ENCODE assay signal across 8 cellular contexts in genomic region chr17:38761612-38762011, GRCh38. TPM values are rescaled to one million over a fixed set of nuclear protein-coding genes. Genes with fewer than 3 reads are reported as not detected.
DNase-seq lines count a peak whose midpoint lies in the region; ATAC-seq, FAIRE-seq and TF ChIP-seq lines count a peak whose summit lies in the region.

No MANE protein-coding gene starts in this region.

- intact Hi-C loops in dorsolateral prefrontal cortex (cut with DNase I): no loop called here

- FAIRE-seq in D721Med (lab: Jason Lieb, UNC): no peak

- no peak for TF ChIP-seq POLR2A in upper lobe of left lung (IDR thresholded peaks at IDR 0.05)

- TF ChIP-seq CTCF in D721Med (IDR thresholded peaks at IDR 0.05; ENCODE audit: insufficient read depth, missing control alignments) (peak; percentile 44), dorsolateral prefrontal cortex (IDR thresholded peaks at IDR 0.05 in 54 of 56, conservative IDR thresholded peaks at IDR 0.05 in 2 of 56; ENCODE audit: low read depth in 1 of 56, partially characterized antibody in 56 of 56) (no peak), upper lobe of left lung (IDR thresholded peaks at IDR 0.05) (peak in 2 of 6 experiments; percentile 8 to 15)

- peaks cover 18 to 99% (median 88%) of the 10 kb centered on the region in 4 donors for H3K36me3 ChIP-seq in upper lobe of left lung

- H3K4me1 ChIP-seq in upper lobe of left lung: no peaks in the 10 kb centered on the region

- no peak overlapping the region for H3K27ac ChIP-seq in dorsolateral prefrontal cortex
- H3K27ac ChIP-seq in upper lobe of left lung: no peak overlapping the region

- H3K27me3 ChIP-seq in dorsolateral prefrontal cortex: no peaks in the 10 kb centered on the region
- no peaks in the 10 kb centered on the region for H3K27me3 ChIP-seq in upper lobe of left lung

- no peak for TF ChIP-seq EP300 in upper lobe of left lung (IDR thresholded peaks at IDR 0.05)

- no peaks in the 10 kb centered on the region for H3K27me3 Mint-ChIP-seq in activated T-cell treated with anti-CD3 and anti-CD28 coated beads, Interleukin-2, amount 50 U/mL, for 72 hours (ENCODE audit: low read depth)

- ATAC-seq in activated T-cell treated with anti-CD3 and anti-CD28 coated beads, Interleukin-2, amount 50 U/mL, for 72 hours (replicated peaks in 1 of 2): peak; percentile 40 to 42
- no peak for ATAC-seq in esophagus mucosa
- ATAC-seq in upper lobe of left lung (ENCODE audit: low FRiP score in 2 of 2): no peak
- ATAC-seq in HG03095 (IDR thresholded peaks at IDR 0.05; ENCODE audit: unreplicated experiment): no peak

- H3K36me3 Mint-ChIP-seq in activated T-cell treated with anti-CD3 and anti-CD28 coated beads, Interleukin-2, amount 50 U/mL, for 72 hours (ENCODE audit: insufficient read depth in 2 of 2): peaks cover 9 to 20% of the 10 kb centered on the region in 2 donors

- H3K9me3 Mint-ChIP-seq in activated T-cell treated with anti-CD3 and anti-CD28 coated beads, Interleukin-2, amount 50 U/mL, for 72 hours: no peaks in the 10 kb centered on the region

- DNase-seq in D721Med (ENCODE audit: insufficient read length, low spot score) (no peak), KBM-7 (peak; percentile 62), lung microvascular endothelial cell (ENCODE audit: low read depth in 2 of 2) (peak; percentile 66 to 71), dorsolateral prefrontal cortex (no peak), upper lobe of left lung (no peak)
- peak; percentile 36 to 44 for DNase-seq in activated T-cell treated with anti-CD3 and anti-CD28 coated beads, Interleukin-2, amount 50 U/mL, for 72 hours

- in situ Hi-C loops in KBM-7 (cut with MboI; ENCODE audit: low pct_unique_long_range_greater_than_20kb, low sequenced_read_pairs): no loop called here

- 76 to 84% methylated on average over 4 of the region's 4 CpGs for WGBS in upper lobe of left lung, 2 donors

- H3K4me3 Mint-ChIP-seq in activated T-cell treated with anti-CD3 and anti-CD28 coated beads, Interleukin-2, amount 50 U/mL, for 72 hours: no peak overlapping the region

- peak overlapping the region; percentile 2 for H3K27ac Mint-ChIP-seq in activated T-cell treated with anti-CD3 and anti-CD28 coated beads, Interleukin-2, amount 50 U/mL, for 72 hours

- H3K4me3 ChIP-seq in dorsolateral prefrontal cortex (no peak overlapping the region), upper lobe of left lung (no peak overlapping the region)

- no peaks in the 10 kb centered on the region for H3K4me1 Mint-ChIP-seq in activated T-cell treated with anti-CD3 and anti-CD28 coated beads, Interleukin-2, amount 50 U/mL, for 72 hours (ENCODE audit: low read depth)

- H3K9me3 ChIP-seq in upper lobe of left lung: no peaks in the 10 kb centered on the region

RNA-seq across cellular contexts. Expression of gene PSMB3, which starts 9.1 kb away (rescaled TPM):
- total RNA-seq in activated T-cell treated with anti-CD3 and anti-CD28 coated beads, Interleukin-2, amount 50 U/mL, for 72 hours: 100 to 1,000 TPM; 182 to 190 TPM
- total RNA-seq in lung microvascular endothelial cell: 354 and 411 TPM in 2 replicates
- 100 to 1,000 TPM in 80 of 120 experiments, 10 to 100 TPM in 40; 55.5 to 145 (median 107) TPM for total RNA-seq in dorsolateral prefrontal cortex
- 179 TPM for total RNA-seq in esophagus mucosa
- total RNA-seq in upper lobe of left lung: 100 to 1,000 TPM in 2 of 6 donors, 10 to 100 TPM in 4; 61.8 to 157 (median 79.2) TPM

RNA-seq across cellular contexts. Expression of gene PCGF2, which starts 13.5 kb away (rescaled TPM):
- 1 to 10 TPM; 2.7 to 7.7 TPM for total RNA-seq in activated T-cell treated with anti-CD3 and anti-CD28 coated beads, Interleukin-2, amount 50 U/mL, for 72 hours
- total RNA-seq in lung microvascular endothelial cell (3.7 and 3.8 TPM in 2 replicates), dorsolateral prefrontal cortex (10 to 100 TPM; 13.0 to 46.2 (median 27.2) TPM), esophagus mucosa (18.0 TPM), upper lobe of left lung (10 to 100 TPM; 14.6 to 51.7 (median 31.9) TPM)

RNA-seq across cellular contexts. Expression of gene CISD3, which starts 31.5 kb away (rescaled TPM):
- 10 to 100 TPM; 25.5 to 27.8 TPM for total RNA-seq in activated T-cell treated with anti-CD3 and anti-CD28 coated beads, Interleukin-2, amount 50 U/mL, for 72 hours
- 3.5 and 3.6 TPM in 2 replicates for total RNA-seq in lung microvascular endothelial cell
- 10 to 100 TPM; 15.5 to 38.5 (median 25.9) TPM for total RNA-seq in dorsolateral prefrontal cortex
- total RNA-seq in esophagus mucosa: 28.6 TPM
- total RNA-seq in upper lobe of left lung: 10 to 100 TPM in 4 of 6 donors, 1 to 10 TPM in 2; 6.3 to 49.7 (median 15.9) TPM

RNA-seq across cellular contexts. Expression of gene PIP4K2B, which starts 37.7 kb away (rescaled TPM):
- total RNA-seq in activated T-cell treated with anti-CD3 and anti-CD28 coated beads, Interleukin-2, amount 50 U/mL, for 72 hours: 10 to 100 TPM; 32.7 to 34.3 TPM
- total RNA-seq in lung microvascular endothelial cell: 23.1 and 36.7 TPM in 2 replicates
- 100 to 1,000 TPM; 106 to 220 (median 167) TPM for total RNA-seq in dorsolateral prefrontal cortex
- total RNA-seq in esophagus mucosa: 15.1 TPM
- total RNA-seq in upper lobe of left lung: 10 to 100 TPM; 36.3 to 67.1 (median 38.8) TPM

RNA-seq across cellular contexts. Expression of gene MLLT6, which starts 56.5 kb away (rescaled TPM):
- total RNA-seq in activated T-cell treated with anti-CD3 and anti-CD28 coated beads, Interleukin-2, amount 50 U/mL, for 72 hours: 100 to 1,000 TPM; 251 to 263 TPM
- 12.0 and 17.3 TPM in 2 replicates for total RNA-seq in lung microvascular endothelial cell
- 100 to 1,000 TPM; 118 to 242 (median 168) TPM for total RNA-seq in dorsolateral prefrontal cortex
- 40.2 TPM for total RNA-seq in esophagus mucosa
- 100 to 1,000 TPM in 4 of 6 donors, 10 to 100 TPM in 2; 69.2 to 305 (median 122) TPM for total RNA-seq in upper lobe of left lung

Comparison
In these comparisons a context has a peak if more than half of its experiments do, and no peak if none do; other contexts are left out.
1. DNase-seq: peak in KBM-7 (single experiment), activated T-cell treated with anti-CD3 and anti-CD28 coated beads, Interleukin-2, amount 50 U/mL, for 72 hours (2 of 2) and lung microvascular endothelial cell (2 of 2); none in D721Med (single experiment), dorsolateral prefrontal cortex (0 of 10) and upper lobe of left lung (0 of 2).
2. ATAC-seq: peak in activated T-cell treated with anti-CD3 and anti-CD28 coated beads, Interleukin-2, amount 50 U/mL, for 72 hours (2 of 2); none in esophagus mucosa (single experiment), upper lobe of left lung (0 of 2) and HG03095 (single experiment).